In genomic region chr16:75025766-75026165, GRCh38 we compare ENCODE assay signal across 14 cellular contexts. TPM values are rescaled to one million over a fixed set of nuclear protein-coding genes. Genes with fewer than 3 reads are reported as not detected.
A peak's percentile ranks its signal among the peaks of the same experiment; 100 is the strongest.
DNase-seq lines count a peak whose midpoint lies in the region; ATAC-seq and TF ChIP-seq lines count a peak whose summit lies in the region.
"Had no signal": no experiment of that assay in that cellular context is flagged by ENCODE, and none has a peak within 500 bp of the region (broad histone marks: within the 10 kb centered on the region; RNA-seq: fewer than 3 reads in every experiment).

No MANE protein-coding gene starts in this region.

- H3K36me3 ChIP-seq in A673 (ENCODE audit: insufficient read depth, low read length, poor library complexity, severe bottlenecking): peaks cover 9% of the 10 kb centered on the region
- H3K36me3 ChIP-seq in Loucy (ENCODE audit: insufficient read depth, low read length): peaks cover 38% of the 10 kb centered on the region
- H3K36me3 ChIP-seq in neutrophil: no peaks in the 10 kb centered on the region

- intact Hi-C loops in A673 (cut with micrococcal nuclease; ENCODE audit: unreplicated experiment): no loop called here

- CTCF ChIA-PET in A673 (lab: Charles Lee): no interaction called here

- POLR2A ChIA-PET in A673 (lab: Charles Lee; ENCODE audit: low non-redundant PET): no interaction called here

- H3F3A ChIP-seq in Loucy (ENCODE audit: low read depth): no peaks in the 10 kb centered on the region; the same call in 1 of the 2 replicates

- H3K27ac ChIP-seq in A673 (ENCODE audit: low read depth, low read length, poor library complexity, severe bottlenecking) (peak overlapping the region; percentile 52), neutrophil (peak overlapping the region; percentile 56)
- H3K27ac ChIP-seq: HL-60 had no signal

- H3K4me2 ChIP-seq in Loucy (ENCODE audit: low read depth, low read length, poor library complexity, severe bottlenecking): peak overlapping the region; percentile 15

- TF ChIP-seq CTCF in A673 (conservative IDR thresholded peaks at IDR 0.05; ENCODE audit: low read depth, low read length) (no peak), Loucy (conservative IDR thresholded peaks at IDR 0.05; ENCODE audit: low read length) (no peak), endothelial cell (IDR thresholded peaks at IDR 0.05; ENCODE audit: unreplicated experiment) (no peak), neutrophil (IDR thresholded peaks at IDR 0.05) (no peak)

- H3K4me1 ChIP-seq in A673 (ENCODE audit: insufficient read depth, low read length, poor library complexity, severe bottlenecking) (peaks cover 21% of the 10 kb centered on the region), Loucy (ENCODE audit: insufficient read depth, low read length, poor library complexity, severe bottlenecking) (peaks cover 34% of the 10 kb centered on the region), neutrophil (ENCODE audit: control insufficient read depth in 1 of 2, insufficient read depth in 1 of 2, low read depth in 1 of 2, low read length in 1 of 2) (peaks cover 28 to 33% of the 10 kb centered on the region in 2 experiments)

- peaks cover 34% of the 10 kb centered on the region for H3K4me1 Mint-ChIP-seq in endothelial cell (ENCODE audit: unreplicated experiment)

- H3K27me3 Mint-ChIP-seq in endothelial cell (ENCODE audit: unreplicated experiment): peaks cover 6% of the 10 kb centered on the region
- H3K27me3 Mint-ChIP-seq: B cell had no signal

- H3K9me3 ChIP-seq in A673 (ENCODE audit: low read depth, low read length, poor library complexity, severe bottlenecking) (peaks cover 11% of the 10 kb centered on the region), Loucy (ENCODE audit: insufficient read depth, low read depth, low read length) (peaks cover 10% of the 10 kb centered on the region; the same call in 1 of the 2 replicates), neutrophil (no peaks in the 10 kb centered on the region)

- no peak overlapping the region for H3K4me3 ChIP-seq in A673 (ENCODE audit: low read depth, low read length, poor library complexity, severe bottlenecking)
- H3K4me3 ChIP-seq in Loucy (ENCODE audit: low read length, poor library complexity, severe bottlenecking): no peak overlapping the region
- H3K4me3 ChIP-seq in neutrophil (ENCODE audit: low read depth in 1 of 2, low read length in 1 of 2): no peak overlapping the region

- no peak overlapping the region for H3K9ac ChIP-seq in Loucy (ENCODE audit: low read depth, low read length, poor library complexity, severe bottlenecking)

- H3K36me3 Mint-ChIP-seq in endothelial cell (ENCODE audit: low read depth, unreplicated experiment): peaks cover 24% of the 10 kb centered on the region

- H3K9me3 Mint-ChIP-seq in endothelial cell (ENCODE audit: unreplicated experiment): no peaks in the 10 kb centered on the region

- ATAC-seq in stimulated activated naive CD8-positive, alpha-beta T cell treated with anti-CD3 and anti-CD28 coated beads, Interleukin-15, Interleukin-2, amounts not matched to agents 100 U/mL and 50 U/mL, for 24 hours: no peak
- no peak for ATAC-seq in HG02623 (IDR thresholded peaks at IDR 0.05; ENCODE audit: unreplicated experiment)
- ATAC-seq: activated CD4-positive, CD25-positive, alpha-beta regulatory T cell treated with anti-CD3 and anti-CD28 coated beads, Interleukin-2, amount 50 U/mL, for 24 hours had no signal

- peak overlapping the region; percentile 80 for H3K4me3 Mint-ChIP-seq in endothelial cell (ENCODE audit: unreplicated experiment)
- H3K4me3 Mint-ChIP-seq: B cell had no signal

- no TSS peak for BruUV-seq in A673 (replicated peaks; lab: Mats Ljungman, UMichigan)

- H4K20me1 ChIP-seq in Loucy (ENCODE audit: insufficient read depth, low read length, poor library complexity, severe bottlenecking): peaks cover 93% of the 10 kb centered on the region

- peak overlapping the region; percentile 89 for H3K27ac Mint-ChIP-seq in endothelial cell (ENCODE audit: unreplicated experiment)
- H3K27ac Mint-ChIP-seq: B cell had no signal

- no peak overlapping the region for H2AFZ ChIP-seq in Loucy (ENCODE audit: low read length)

- DNase-seq in A673 (ENCODE audit: low spot score) (peak; percentile 69), endothelial cell (ENCODE audit: low spot score) (no peak), HuH-7 (ENCODE audit: low spot score) (no peak), NCI-H1105 treated with DMSO at 0.1 percent for 48 hours (lab: John Stamatoyannopoulos, UW) (no peak)
- DNase-seq in stimulated activated naive CD8-positive, alpha-beta T cell treated with anti-CD3 and anti-CD28 coated beads, Interleukin-15, Interleukin-2, amounts not matched to agents 100 U/mL and 50 U/mL, for 24 hours: no peak
- DNase-seq: activated effector memory CD4-positive, alpha-beta T cell treated with anti-CD3 and anti-CD28 coated beads, Interleukin-2, amount 50 U/mL, for 16 hours; NCI-H187 treated with DMSO at 0.1 percent for 48 hours; stimulated activated CD4-positive, alpha-beta T cell treated with anti-CD3 and anti-CD28 coated beads, Interleukin-4, amount 100 ng/mL, for 24 hours had no signal

- peaks cover 99% of the 10 kb centered on the region for H3K79me2 ChIP-seq in Loucy (ENCODE audit: insufficient read depth, low read length)

- H3K27me3 ChIP-seq in A673 (replicated peaks; ENCODE audit: insufficient read depth, low read depth, low read length, poor library complexity): no peaks in the 10 kb centered on the region
- H3K27me3 ChIP-seq in Loucy (ENCODE audit: insufficient read depth, low read length, poor library complexity, severe bottlenecking): no peaks in the 10 kb centered on the region
- no peaks in the 10 kb centered on the region for H3K27me3 ChIP-seq in neutrophil

- no peaks in the 10 kb centered on the region for H3K9me2 ChIP-seq in Loucy (replicated peaks; ENCODE audit: low read depth, low read length)

RNA-seq across cellular contexts. Expression of gene ZNRF1, which starts 26.9 kb away (rescaled TPM):
- 55.1 and 59.9 TPM in 2 replicates for total RNA-seq in A673 (2021)
- 115 TPM for total RNA-seq in endothelial cell (ENCODE audit: unreplicated experiment)

RNA-seq across cellular contexts. Expression of gene WDR59, which starts 40.8 kb away (rescaled TPM):
- total RNA-seq in A673 (2021) (51.4 and 68.8 TPM in 2 replicates), endothelial cell (ENCODE audit: unreplicated experiment) (107 TPM)
